Comparison of ENCODE assay signal across 19 cellular contexts in genomic region chr5:97501286-97501964, GRCh38.
DNase-seq lines count a peak whose midpoint lies in the region; ATAC-seq and TF ChIP-seq lines count a peak whose summit lies in the region.
"Had no signal": no experiment of that assay in that cellular context is flagged by ENCODE, and none has a peak within 500 bp of the region (broad histone marks: within the 10 kb centered on the region; RNA-seq: fewer than 3 reads in every experiment).

No MANE protein-coding gene starts in this region.

- peak; percentile 48 for TF ChIP-seq EP300 in suprapubic skin (IDR thresholded peaks at IDR 0.05)

- H3F3A ChIP-seq in GM23338 (replicated peaks; ENCODE audit: low read depth), result no peaks in the 10 kb centered on the region

- H3K27me3 ChIP-seq in foreskin keratinocyte (no peaks in the 10 kb centered on the region), suprapubic skin (no peaks in the 10 kb centered on the region), GM23338 (ENCODE audit: insufficient read depth) (no peaks in the 10 kb centered on the region)

- no peak overlapping the region for H3K4me2 ChIP-seq in GM23338
- H3K4me2 ChIP-seq: SK-N-SH had no signal

- ATAC-seq in foreskin keratinocyte (peak; percentile 66), omental fat pad (ENCODE audit: low FRiP score) (no peak), GM23338 (no peak)
- ATAC-seq: Panc1 had no signal

- H3K9me3 ChIP-seq in suprapubic skin, result no peaks in the 10 kb centered on the region
- H3K9me3 ChIP-seq: SK-N-SH had no signal

- 67% methylated on average over 3 of the region's 3 CpGs for WGBS in suprapubic skin

- H2AFZ ChIP-seq in GM23338, result no peak overlapping the region

- H3K27ac Mint-ChIP-seq in GM23338, result no peak overlapping the region
- H3K27ac Mint-ChIP-seq: H9, IgD-negative memory B cell had no signal

- H4K20me1 ChIP-seq in GM23338 (replicated peaks; ENCODE audit: insufficient read depth), result no peaks in the 10 kb centered on the region

- no peaks in the 10 kb centered on the region for H3K9me3 Mint-ChIP-seq in GM23338
- H3K9me3 Mint-ChIP-seq: H9 had no signal

- H3K4me3 Mint-ChIP-seq in GM23338, result no peak overlapping the region
- H3K4me3 Mint-ChIP-seq: H9, IgD-negative memory B cell had no signal

- no peaks in the 10 kb centered on the region for H3K36me3 Mint-ChIP-seq in GM23338 (ENCODE audit: low read depth)
- H3K36me3 Mint-ChIP-seq: IgD-negative memory B cell had no signal

- TF ChIP-seq CTCF in LNCaP clone FGC (IDR thresholded peaks at IDR 0.05; ENCODE audit: control insufficient read depth, extremely low read depth, insufficient read depth) (no peak), foreskin keratinocyte (conservative IDR thresholded peaks at IDR 0.05) (no peak), suprapubic skin (IDR thresholded peaks at IDR 0.05) (no peak), omental fat pad (IDR thresholded peaks at IDR 0.05) (no peak), GM23338 (conservative IDR thresholded peaks at IDR 0.05; ENCODE audit: low read depth in 2 of 2) (no peak)

- no peak overlapping the region for H3K27ac ChIP-seq in foreskin keratinocyte
- H3K27ac ChIP-seq in suprapubic skin, result no peak overlapping the region
- no peak overlapping the region for H3K27ac ChIP-seq in GM23338 (ENCODE audit: low read depth)

- H3K36me3 ChIP-seq in suprapubic skin, result no peaks in the 10 kb centered on the region
- no peaks in the 10 kb centered on the region for H3K36me3 ChIP-seq in GM23338 (ENCODE audit: insufficient read depth)

- H3K4me3 ChIP-seq in LNCaP clone FGC (ENCODE audit: low read depth, low read length), result no peak overlapping the region
- H3K4me3 ChIP-seq in suprapubic skin, result no peak overlapping the region
- no peak overlapping the region for H3K4me3 ChIP-seq in GM23338

- H3K4me1 Mint-ChIP-seq in GM23338, result peaks cover 3% of the 10 kb centered on the region; the same call in 2 of the 3 replicates
- H3K4me1 Mint-ChIP-seq: IgD-negative memory B cell had no signal

- no peaks in the 10 kb centered on the region for H3K27me3 Mint-ChIP-seq in GM23338 (ENCODE audit: insufficient read depth, low read depth, poor library complexity)
- H3K27me3 Mint-ChIP-seq: IgD-negative memory B cell had no signal

- no peaks in the 10 kb centered on the region for H3K4me1 ChIP-seq in foreskin keratinocyte
- H3K4me1 ChIP-seq in suprapubic skin, result no peaks in the 10 kb centered on the region
- H3K4me1 ChIP-seq in GM23338 (ENCODE audit: insufficient read depth), result peaks cover 8% of the 10 kb centered on the region; the same call in 1 of the 2 replicates

- no peaks in the 10 kb centered on the region for H3K9me2 ChIP-seq in GM23338 (ENCODE audit: insufficient read depth)
- H3K9me2 ChIP-seq: SK-N-SH had no signal

- DNase-seq in LNCaP clone FGC (ENCODE audit: low read depth) (peak; percentile 91), astrocyte of the hippocampus (ENCODE audit: low read depth, low spot score) (peak; percentile 23), foreskin keratinocyte (peak; percentile 29 to 67), suprapubic skin (ENCODE audit: low spot score in 2 of 2) (no peak), omental fat pad (ENCODE audit: low spot score) (no peak), GM23338 (ENCODE audit: low spot score) (no peak), RPMI8226 (no peak)
- DNase-seq: COR-L47, DMS153, H9, Kasumi-1, NCI-H1417, NCI-H1930, NCI-H2171 treated with DMSO at 0.1 percent for 48 hours, NCI-H510A, SHP77, SK-N-SH had no signal

- H3K79me2 ChIP-seq in GM23338 (replicated peaks; ENCODE audit: insufficient read depth), result no peaks in the 10 kb centered on the region

- TF ChIP-seq POLR2A in suprapubic skin (IDR thresholded peaks at IDR 0.05), result no peak

TF ChIP-seq in GM23338, 12 proteins besides CTCF, POLR2A, EP300 and RAD21:
- no peak for TF ChIP-seq EZH2 (IDR thresholded peaks at IDR 0.05; ENCODE audit: low read depth, unreplicated experiment)
TF ChIP-seq in GM23338: peak in this region for 0.

Comparison
In these comparisons a context has a peak if more than half of its experiments do, and no peak if none do; other contexts are left out.
1. DNase-seq: peak in LNCaP clone FGC (single experiment), astrocyte of the hippocampus (single experiment) and foreskin keratinocyte (2 of 2); none in suprapubic skin (0 of 2), omental fat pad (single experiment), GM23338 (single experiment) and RPMI8226 (single experiment).